In the genomic region with DNA sequence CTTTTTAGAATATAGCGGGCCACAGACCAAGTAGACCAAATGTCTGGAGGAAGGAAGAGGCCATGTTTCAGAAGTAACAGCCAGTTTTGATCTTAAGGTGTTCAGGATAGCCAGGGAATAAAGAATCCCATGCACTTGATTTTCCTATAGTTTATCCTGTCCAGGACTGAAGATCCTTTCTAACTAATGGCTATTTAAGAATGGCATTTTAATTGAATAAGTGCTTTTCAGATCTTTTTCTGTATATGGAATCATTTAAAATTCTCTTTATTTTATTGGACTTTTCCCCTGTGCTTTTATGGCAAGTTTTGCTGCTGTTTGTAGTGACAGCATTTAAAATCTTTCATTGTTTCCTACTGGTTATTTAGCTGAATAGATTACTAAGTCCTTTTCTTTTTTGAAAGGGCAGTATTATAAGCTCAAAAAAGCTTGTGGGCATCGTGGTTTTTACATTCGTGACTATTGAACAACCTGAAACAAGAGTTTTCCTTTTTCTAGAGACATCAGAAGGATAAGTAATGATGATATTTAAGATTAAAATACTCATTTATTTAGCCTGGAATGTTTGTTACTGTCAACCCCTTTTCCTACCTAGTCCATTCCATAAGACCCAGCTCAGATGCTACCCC, we compare ENCODE assay signal across 16 cellular contexts. TPM values are rescaled to one million over a fixed set of nuclear protein-coding genes. Genes with fewer than 3 reads are reported as not detected.
DNase-seq lines count a peak whose midpoint lies in the region; ATAC-seq, FAIRE-seq and TF ChIP-seq lines count a peak whose summit lies in the region.
"Had no signal": no experiment of that assay in that cellular context is flagged by ENCODE, and none has a peak within 500 bp of the region (broad histone marks: within the 10 kb centered on the region; RNA-seq: fewer than 3 reads in every experiment).

No MANE protein-coding gene starts in this region.

- peak overlapping the region; percentile 96 for H3K4me2 ChIP-seq in keratinocyte (ENCODE audit: control insufficient read depth, extremely low read depth, insufficient read depth, low read depth, low read length)

- H3K9ac ChIP-seq in keratinocyte (ENCODE audit: control insufficient read depth, extremely low read depth, insufficient read depth, low read length) = no peak overlapping the region

- H3K9me1 ChIP-seq in keratinocyte (ENCODE audit: control insufficient read depth, extremely low read depth, insufficient read depth, low read length) = no peaks in the 10 kb centered on the region

- H3K79me2 ChIP-seq in keratinocyte (ENCODE audit: control insufficient read depth, insufficient read depth, low read length) = peaks cover 55% of the 10 kb centered on the region

- no peaks in the 10 kb centered on the region for H3K36me3 ChIP-seq in keratinocyte (ENCODE audit: control insufficient read depth in 2 of 2, extremely low read depth in 1 of 2, insufficient read depth in 2 of 2, low read length in 2 of 2)
- H3K36me3 ChIP-seq in tibial artery = no peaks in the 10 kb centered on the region
- H3K36me3 ChIP-seq: ovary, upper lobe of left lung had no signal

- H3K4me3 ChIP-seq in keratinocyte (ENCODE audit: control insufficient read depth in 2 of 3, extremely low read depth in 1 of 3, insufficient read depth in 2 of 3, low read depth in 1 of 3, low read length in 3 of 3) (peak overlapping the region in 1 of 3 experiments; percentile 89), tibial artery (peak overlapping the region in 1 of 2 donors; percentile 77)
- H3K4me3 ChIP-seq: ovary, upper lobe of left lung had no signal

- peaks cover 2% of the 10 kb centered on the region for H3K36me3 Mint-ChIP-seq in activated naive CD4-positive, alpha-beta T cell treated with anti-CD3 and anti-CD28 coated beads for 36 hours (ENCODE audit: low read depth)
- no peaks in the 10 kb centered on the region for H3K36me3 Mint-ChIP-seq in T-helper 17 cell (ENCODE audit: low read depth)

- ATAC-seq in T-helper 17 cell (no peak), GM21390 (IDR thresholded peaks at IDR 0.05; ENCODE audit: unreplicated experiment) (no peak)
- no peak for ATAC-seq in activated CD4-positive, CD25-positive, alpha-beta regulatory T cell treated with anti-CD3 and anti-CD28 coated beads, Interleukin-2, amount 50 U/mL, for 24 hours

- no peaks in the 10 kb centered on the region for H3K27me3 ChIP-seq in keratinocyte (ENCODE audit: control insufficient read depth, extremely low read depth, insufficient read depth, low read length)
- H3K27me3 ChIP-seq in tibial artery = no peaks in the 10 kb centered on the region
- H3K27me3 ChIP-seq: dorsolateral prefrontal cortex, ovary, upper lobe of left lung had no signal

- TF ChIP-seq CTCF in keratinocyte (optimal IDR thresholded peaks at IDR 0.05 in 1 of 3, IDR thresholded peaks at IDR 0.05 in 1 of 3, conservative IDR thresholded peaks at IDR 0.05 in 1 of 3; ENCODE audit: extremely low read depth in 1 of 3, insufficient read depth in 2 of 3, low read length in 3 of 3) = no peak
- no peak for TF ChIP-seq CTCF in tibial artery (IDR thresholded peaks at IDR 0.05)

- no peaks in the 10 kb centered on the region for H3K9me3 Mint-ChIP-seq in activated naive CD4-positive, alpha-beta T cell treated with anti-CD3 and anti-CD28 coated beads for 36 hours

- H4K20me1 ChIP-seq in keratinocyte (ENCODE audit: control insufficient read depth, extremely low read depth, insufficient read depth, low read length) = no peaks in the 10 kb centered on the region

- H3K27ac Mint-ChIP-seq in activated naive CD4-positive, alpha-beta T cell treated with anti-CD3 and anti-CD28 coated beads for 36 hours = peak overlapping the region; percentile 67
- H3K27ac Mint-ChIP-seq in T-helper 17 cell = peak overlapping the region; percentile 83

- no peak for DNase-seq in activated naive CD4-positive, alpha-beta T cell treated with anti-CD3 and anti-CD28 coated beads for 36 hours
- no peak for DNase-seq in activated naive CD4-positive, alpha-beta T cell (lab: John Stamatoyannopoulos, UW)
- DNase-seq in T-helper 17 cell = no peak
- DNase-seq in keratinocyte (ENCODE audit: low read depth, low spot score) = no peak
- no peak for DNase-seq in tibial artery
- no peak for DNase-seq in activated CD8-positive, alpha-beta memory T cell treated with anti-CD3 and anti-CD28 coated beads for 24 hours
- DNase-seq: dorsolateral prefrontal cortex; NCI-H187; NCI-H524 treated with DMSO at 0.1 percent for 48 hours; ovary; RPMI8226; stimulated activated CD4-positive, alpha-beta T cell treated with anti-CD3 and anti-CD28 coated beads, Interleukin-12 subunit alpha, Interleukin-12 subunit beta, amount 100 ng/mL, for 4 hours; T-helper 9 cell; upper lobe of left lung had no signal

- intact Hi-C loops in activated naive CD4-positive, alpha-beta T cell treated with anti-CD3 and anti-CD28 coated beads for 36 hours (cut with micrococcal nuclease) = loop anchor here (1.0 to 10.0 kb wide), 4 partner anchors 9 to 973 kb away; partner anchors contain the start of genes CACUL1 and RGS10
- intact Hi-C loops in tibial artery (cut with DNase I; ENCODE audit: low total_unique reads) = loop anchor here (5.0 kb wide), 1 partner anchor 46 kb away; no protein-coding TSS in a partner anchor

- H3K27me3 Mint-ChIP-seq in activated naive CD4-positive, alpha-beta T cell treated with anti-CD3 and anti-CD28 coated beads for 36 hours (ENCODE audit: low read depth) = no peaks in the 10 kb centered on the region
- H3K27me3 Mint-ChIP-seq in T-helper 17 cell = no peaks in the 10 kb centered on the region

- no peak overlapping the region for H2AFZ ChIP-seq in keratinocyte (ENCODE audit: control insufficient read depth, low read length)

- H3K4me3 Mint-ChIP-seq in activated naive CD4-positive, alpha-beta T cell treated with anti-CD3 and anti-CD28 coated beads for 36 hours = no peak overlapping the region
- peak overlapping the region; percentile 60 for H3K4me3 Mint-ChIP-seq in T-helper 17 cell

- H3K9me3 ChIP-seq in T-helper 17 cell (ENCODE audit: control insufficient read depth, low read length, poor library complexity, severe bottlenecking) (no peaks in the 10 kb centered on the region), keratinocyte (ENCODE audit: control insufficient read depth, low read depth, low read length) (no peaks in the 10 kb centered on the region), tibial artery (no peaks in the 10 kb centered on the region)
- H3K9me3 ChIP-seq: ovary, upper lobe of left lung had no signal

- CTCF ChIA-PET in activated naive CD4-positive, alpha-beta T cell treated with anti-CD3 and anti-CD28 coated beads for 36 hours (lab: Charles Lee) = interaction anchor here (1.1 to 3.4 kb wide), 6 partner anchors 9 to 42 kb away, joined by 3 to 16 read pairs (median 6); no protein-coding TSS in a partner anchor

- H3K27ac ChIP-seq in keratinocyte (ENCODE audit: control insufficient read depth, insufficient read depth, low read length) (no peak overlapping the region), tibial artery (peak overlapping the region; percentile 87 to 88)
- H3K27ac ChIP-seq: ovary had no signal

- peaks cover 44% of the 10 kb centered on the region for H3K4me1 Mint-ChIP-seq in activated naive CD4-positive, alpha-beta T cell treated with anti-CD3 and anti-CD28 coated beads for 36 hours (ENCODE audit: low read depth)
- peaks cover 32% of the 10 kb centered on the region for H3K4me1 Mint-ChIP-seq in T-helper 17 cell

- H3K4me1 ChIP-seq in keratinocyte (ENCODE audit: control insufficient read depth, extremely low read depth, insufficient read depth, low read length) (peaks cover 29% of the 10 kb centered on the region), tibial artery (peaks cover 0 to 37% (median 17%) of the 10 kb centered on the region in 4 donors)

- dilution Hi-C loops in keratinocyte (cut with MboI; ENCODE audit: extremely low pct_ligation_motif_present, low sequenced_read_pairs) = no loop called here

- no peak for FAIRE-seq in keratinocyte (lab: Jason Lieb, UNC)

RNA-seq across cellular contexts. Expression of gene INPP5F, which starts 2.4 kb away (rescaled TPM):
- total RNA-seq in activated naive CD4-positive, alpha-beta T cell treated with anti-CD3 and anti-CD28 coated beads for 36 hours = 10 to 100 TPM; 10.5 to 10.9 TPM
- total RNA-seq in T-helper 17 cell = 10 to 100 TPM; 10.4 to 11.9 TPM
- polyA plus RNA-seq in keratinocyte = 12.1 to 21.1 TPM (median 20.2 TPM) in 3 replicates
- polyA plus RNA-seq in keratinocyte (2011; ENCODE audit: low read depth) = 8.3 TPM
- 11.9 and 17.5 TPM in 2 replicates for polyA plus RNA-seq in keratinocyte (2011; cell fraction: cytosol; rRNA removed)
- polyA plus RNA-seq in keratinocyte (2011; cell fraction: nucleus; rRNA removed) = 21.4 and 25.6 TPM in 2 replicates
- 7.6 and 19.0 TPM in 2 replicates for polyA plus RNA-seq in keratinocyte (2012; ENCODE audit: low replicate concordance)
- 7.1 to 19.7 TPM (median 8.4 TPM) in 3 replicates for polyA minus RNA-seq in keratinocyte
- polyA minus RNA-seq in keratinocyte (2011; cell fraction: cytosol; rRNA and poly(A)+ RNA removed) = 10.6 TPM
- polyA minus RNA-seq in keratinocyte (2011; cell fraction: nucleus; rRNA and poly(A)+ RNA removed) = 15.1 and 37.9 TPM in 2 replicates
